In the genomic region with DNA sequence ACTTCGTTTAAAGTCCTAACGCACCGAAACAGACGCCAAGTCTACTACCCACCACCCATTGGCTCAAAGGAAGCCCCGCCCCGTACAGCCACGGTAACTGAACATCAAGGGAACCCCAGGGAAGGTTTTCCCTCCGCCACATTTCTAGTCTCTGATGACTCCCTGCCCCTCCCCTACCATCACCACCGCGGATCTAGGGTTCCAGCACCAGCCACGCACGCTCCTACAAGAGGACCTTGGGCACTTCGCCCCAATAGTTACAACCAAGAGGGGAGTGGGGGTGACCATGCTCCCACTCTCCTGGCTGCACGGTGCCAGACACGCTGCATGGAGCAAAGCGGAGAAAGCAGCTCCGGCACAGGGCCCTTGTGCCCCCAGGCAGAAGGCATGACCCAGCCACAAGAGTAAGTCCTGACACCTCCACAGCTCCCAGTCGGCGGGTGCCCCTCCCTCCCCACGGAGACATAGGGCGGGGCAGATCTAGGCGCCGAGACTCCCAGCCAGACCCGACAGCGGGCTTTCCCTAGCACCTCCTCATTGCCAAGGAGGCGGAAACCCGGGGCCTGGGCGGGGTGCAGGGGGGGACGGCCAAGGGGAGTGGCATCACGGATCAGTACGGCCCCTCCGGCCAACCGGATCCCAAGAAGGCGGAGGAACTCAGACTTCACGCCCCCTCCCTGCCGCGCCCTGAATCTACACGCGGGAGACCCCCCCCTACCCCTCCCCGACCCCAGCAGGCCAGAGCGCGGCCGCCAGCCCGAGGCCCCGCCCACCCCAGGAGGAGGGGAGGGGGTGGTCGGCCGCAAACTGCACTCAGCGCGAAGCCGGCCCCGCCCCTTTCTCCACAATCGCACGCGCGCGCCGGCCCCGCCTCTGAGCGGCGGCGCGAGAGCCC, we compare ENCODE assay signal across 8 cellular contexts. TPM values are rescaled to one million over a fixed set of nuclear protein-coding genes. Genes with fewer than 3 reads are reported as not detected.
A peak's percentile ranks its signal among the peaks of the same experiment; 100 is the strongest.
DNase-seq lines count a peak whose midpoint lies in the region; ATAC-seq and TF ChIP-seq lines count a peak whose summit lies in the region.

No MANE protein-coding gene starts in this region.

- CTCF ChIA-PET in MCF 10A (lab: Yijun Ruan, JAX) = interaction anchor here (0.7 kb wide), 1 partner anchor 1714 kb away, joined by 3 read pairs; no protein-coding TSS in a partner anchor

- peaks cover 22% of the 10 kb centered on the region for H3K4me1 Mint-ChIP-seq in MCF 10A (ENCODE audit: insufficient read depth, unreplicated experiment)

- POLR2A ChIA-PET in MCF 10A (lab: Yijun Ruan, JAX) = interaction anchor here (0.6 to 9.2 kb wide), 16 partner anchors 14 to 667 kb away, joined by 3 to 245 read pairs (median 5); a partner anchor contains a TSS

- intact Hi-C loops in MCF 10A (cut with micrococcal nuclease) = loop anchor here (5.0 kb wide), 2 partner anchors 127 to 177 kb away; a partner anchor contains a TSS

- H3K36me3 ChIP-seq in skeletal muscle tissue (ENCODE audit: control insufficient read depth in 3 of 3, insufficient read depth in 3 of 3, low read length in 3 of 3) = peaks cover 0 to 2% (median 0%) of the 10 kb centered on the region in 3 donors

- H3K4me3 ChIP-seq in skeletal muscle tissue (ENCODE audit: low read length in 3 of 3) = peak overlapping the region; percentile 92 to 97 (median 96)

- BruUV-seq in MCF 10A (replicated peaks; lab: Mats Ljungman, UMichigan) = no TSS peak

- H3K27me3 Mint-ChIP-seq in MCF 10A (ENCODE audit: insufficient read depth, unreplicated experiment) = no peaks in the 10 kb centered on the region

- no peak for TF ChIP-seq CTCF in VCaP (conservative IDR thresholded peaks at IDR 0.05)
- no peak for TF ChIP-seq CTCF in MCF 10A (IDR thresholded peaks at IDR 0.05; ENCODE audit: unreplicated experiment)

- H3K4me3 Mint-ChIP-seq in MCF 10A (ENCODE audit: unreplicated experiment) = peak overlapping the region; percentile 89

- peak overlapping the region; percentile 75 to 90 (median 88) for H3K9ac ChIP-seq in skeletal muscle tissue (ENCODE audit: low read depth in 1 of 3, low read length in 3 of 3)

- DNase-seq in NCI-H2196 treated with DMSO at 0.1 percent for 48 hours (lab: John Stamatoyannopoulos, UW; ENCODE audit: unreplicated experiment) = peak; percentile 83
- DNase-seq in MCF 10A (ENCODE audit: unreplicated experiment) = peak; percentile 98
- DNase-seq in iPS-NIHi11 (ENCODE audit: low spot score) = peak; percentile 83

- H3K36me3 Mint-ChIP-seq in MCF 10A (ENCODE audit: insufficient read depth, unreplicated experiment) = peaks cover 40% of the 10 kb centered on the region

- H3K9me3 Mint-ChIP-seq in MCF 10A (ENCODE audit: unreplicated experiment) = no peaks in the 10 kb centered on the region

- no peaks in the 10 kb centered on the region for H3K9me3 ChIP-seq in skeletal muscle tissue (ENCODE audit: control insufficient read depth in 3 of 3, low read length in 3 of 3)

- peaks cover 23 to 43% (median 40%) of the 10 kb centered on the region in 3 donors for H3K4me1 ChIP-seq in skeletal muscle tissue (ENCODE audit: control insufficient read depth in 3 of 3, insufficient read depth in 3 of 3, low read length in 3 of 3)

- H3K27me3 ChIP-seq in skeletal muscle tissue (ENCODE audit: control insufficient read depth in 3 of 3, insufficient read depth in 3 of 3, low read length in 3 of 3) = no peaks in the 10 kb centered on the region

- H3K27ac ChIP-seq in VCaP (peak overlapping the region; percentile 99), skeletal muscle tissue (ENCODE audit: low read depth, low read length) (peak overlapping the region; percentile 98)

- ATAC-seq in GM18498 (IDR thresholded peaks at IDR 0.05; ENCODE audit: unreplicated experiment) (peak; percentile 29), HG03097 (IDR thresholded peaks at IDR 0.05; ENCODE audit: low FRiP score, unreplicated experiment) (peak; percentile 16), HG03565 (IDR thresholded peaks at IDR 0.05; ENCODE audit: unreplicated experiment) (no peak)

- H3K27ac Mint-ChIP-seq in MCF 10A (ENCODE audit: low read depth, unreplicated experiment) = peak overlapping the region; percentile 85

RNA-seq across cellular contexts. Expression of a gene that starts 0.9 kb away (rescaled TPM):
- total RNA-seq in MCF 10A (2022) (32.5 and 45.5 TPM in 2 replicates), skeletal muscle tissue (40.7 TPM)
